In genomic region chr10:125151170-125151823, GRCh38 we compare ENCODE assay signal across 12 cellular contexts. TPM values are rescaled to one million over a fixed set of nuclear protein-coding genes. Genes with fewer than 3 reads are reported as not detected.
DNase-seq lines count a peak whose midpoint lies in the region; ATAC-seq and TF ChIP-seq lines count a peak whose summit lies in the region.
"Had no signal": no experiment of that assay in that cellular context is flagged by ENCODE, and none has a peak within 500 bp of the region (broad histone marks: within the 10 kb centered on the region; RNA-seq: fewer than 3 reads in every experiment).

No MANE protein-coding gene starts in this region.

- H3K27ac Mint-ChIP-seq in WTC11: peak overlapping the region; percentile 92
- H3K27ac Mint-ChIP-seq: naive thymus-derived CD4-positive, alpha-beta T cell; stimulated activated effector memory CD8-positive, alpha-beta T cell treated with anti-CD3 and anti-CD28 coated beads, Interleukin-12 subunit alpha, Interleukin-12 subunit beta, amount 100 ng/mL, for 72 hours had no signal

- H4K8ac ChIP-seq in neuronal stem cell (ENCODE audit: low read depth, low read length): no peak overlapping the region

- H4K91ac ChIP-seq in neuronal stem cell (ENCODE audit: low read depth, low read length, poor library complexity): no peak overlapping the region

- no peak overlapping the region for H2BK120ac ChIP-seq in neuronal stem cell (ENCODE audit: low read depth, low read length)

- intact Hi-C loops in transverse colon (cut with DNase I; ENCODE audit: low total_unique reads): no loop called here

- H3K27ac ChIP-seq in hepatocyte: peak overlapping the region; percentile 99
- no peak overlapping the region for H3K27ac ChIP-seq in neuronal stem cell (replicated peaks; ENCODE audit: low read length)
- peak overlapping the region; percentile 98 to 99 (median 99) for H3K27ac ChIP-seq in transverse colon
- H3K27ac ChIP-seq: SJCRH30 had no signal

- no peak for TF ChIP-seq CTCF in WTC11 (IDR thresholded peaks at IDR 0.05)
- no peak for TF ChIP-seq CTCF in hepatocyte (IDR thresholded peaks at IDR 0.05; ENCODE audit: poor library complexity)
- no peak for TF ChIP-seq CTCF in transverse colon (IDR thresholded peaks at IDR 0.05)

- H3K4me1 ChIP-seq in hepatocyte (ENCODE audit: insufficient read depth) (peaks cover 87% of the 10 kb centered on the region), neuronal stem cell (ENCODE audit: control insufficient read depth in 2 of 2, insufficient read depth in 1 of 2, low read depth in 1 of 2, low read length in 2 of 2) (peaks cover 25 to 47% of the 10 kb centered on the region in 2 donors), transverse colon (peaks cover 61 to 99% (median 94%) of the 10 kb centered on the region in 4 donors)

- H2BK12ac ChIP-seq in neuronal stem cell (ENCODE audit: low read length): no peak overlapping the region

- TF ChIP-seq EP300 in transverse colon (IDR thresholded peaks at IDR 0.05; ENCODE audit: low read depth): no peak

- H3K9me3 ChIP-seq in hepatocyte (ENCODE audit: low read depth) (no peaks in the 10 kb centered on the region), neuronal stem cell (replicated peaks in 1 of 2; ENCODE audit: control insufficient read depth in 2 of 2, insufficient read depth in 1 of 2, low read depth in 1 of 2, low read length in 2 of 2) (peaks cover 0 to 3% of the 10 kb centered on the region in 2 donors), transverse colon (no peaks in the 10 kb centered on the region)
- H3K9me3 ChIP-seq: SJCRH30 had no signal

- no peak for TF ChIP-seq POLR2A in transverse colon (IDR thresholded peaks at IDR 0.05)

- H4K20me1 ChIP-seq in hepatocyte (ENCODE audit: insufficient read depth, poor library complexity, severe bottlenecking): peaks cover 75% of the 10 kb centered on the region

- H3K9me3 Mint-ChIP-seq in WTC11: no peaks in the 10 kb centered on the region
- H3K9me3 Mint-ChIP-seq: stimulated activated effector memory CD8-positive, alpha-beta T cell treated with anti-CD3 and anti-CD28 coated beads, Interleukin-12 subunit alpha, Interleukin-12 subunit beta, amount 100 ng/mL, for 72 hours had no signal

- H3K4me3 Mint-ChIP-seq in WTC11: peak overlapping the region; percentile 65
- H3K4me3 Mint-ChIP-seq: stimulated activated effector memory CD8-positive, alpha-beta T cell treated with anti-CD3 and anti-CD28 coated beads, Interleukin-12 subunit alpha, Interleukin-12 subunit beta, amount 100 ng/mL, for 72 hours had no signal

- H3K27me3 ChIP-seq in hepatocyte: no peaks in the 10 kb centered on the region
- no peaks in the 10 kb centered on the region for H3K27me3 ChIP-seq in neuronal stem cell (ENCODE audit: control insufficient read depth in 3 of 3, insufficient read depth in 3 of 3, low read depth in 1 of 3, low read length in 3 of 3)
- H3K27me3 ChIP-seq in transverse colon: no peaks in the 10 kb centered on the region
- H3K27me3 ChIP-seq: SJCRH30 had no signal

- H3K9ac ChIP-seq in neuronal stem cell (ENCODE audit: low read depth, low read length, poor library complexity): no peak overlapping the region

- peak; percentile 5; the same call in 1 of the 2 replicates for ATAC-seq in WTC11
- no peak for ATAC-seq in GM19397 (IDR thresholded peaks at IDR 0.05; ENCODE audit: unreplicated experiment)
- ATAC-seq: stimulated activated effector memory CD8-positive, alpha-beta T cell treated with anti-CD3 and anti-CD28 coated beads, Interleukin-12 subunit alpha, Interleukin-12 subunit beta, amount 100 ng/mL, for 72 hours had no signal

- in situ Hi-C loops in transverse colon (cut with MboI; ENCODE audit: low pct_ligation_motif_present in 1 of 4, low pct_unique_long_range_greater_than_20kb in 1 of 4, low sequenced_read_pairs in 3 of 4): loop anchor here in 1 of 4 donors (25.0 kb wide), 1 partner anchor 89 kb away; no protein-coding TSS in a partner anchor

- H3K79me2 ChIP-seq in hepatocyte: peaks cover 100% of the 10 kb centered on the region

- peaks cover 90% of the 10 kb centered on the region for H3K4me1 Mint-ChIP-seq in WTC11
- H3K4me1 Mint-ChIP-seq: stimulated activated effector memory CD8-positive, alpha-beta T cell treated with anti-CD3 and anti-CD28 coated beads, Interleukin-12 subunit alpha, Interleukin-12 subunit beta, amount 100 ng/mL, for 72 hours had no signal

- H3K36me3 ChIP-seq in hepatocyte (replicated peaks; ENCODE audit: insufficient read depth, low read depth): no peaks in the 10 kb centered on the region
- peaks cover 5 to 68% of the 10 kb centered on the region in 2 donors for H3K36me3 ChIP-seq in neuronal stem cell (replicated peaks in 1 of 2; ENCODE audit: control insufficient read depth in 2 of 2, insufficient read depth in 2 of 2, low read length in 2 of 2)
- H3K36me3 ChIP-seq in transverse colon: no peaks in the 10 kb centered on the region

- H3K14ac ChIP-seq in neuronal stem cell (ENCODE audit: low read length): no peak overlapping the region

- H3K27me3 Mint-ChIP-seq in WTC11 (ENCODE audit: low read depth): no peaks in the 10 kb centered on the region

- 80% methylated on average over 45 of the region's 47 CpGs for WGBS in hepatocyte (ENCODE audit: low lambda C conversion rate, missing lambda C conversion rate)
- no CpG with 5 or more reads among the region's 47 CpGs for WGBS in neuronal stem cell (ENCODE audit: extremely low coverage in 2 of 2, insufficient read length in 2 of 2, insufficient replicate concordance in 1 of 2), 2 donors
- 79% methylated on average over 41 of the region's 47 CpGs; no CpG with 5 or more reads in 1 of the 2 donors for WGBS in transverse colon (ENCODE audit: low coverage in 1 of 2), 2 donors

- CTCF ChIA-PET in WTC11 (lab: Charles Lee): interaction anchor here (1.5 kb wide), 1 partner anchor 14 kb away, joined by 4 read pairs; no protein-coding TSS in a partner anchor

- no peak overlapping the region for H2AFZ ChIP-seq in hepatocyte
- no peak overlapping the region for H2AFZ ChIP-seq in neuronal stem cell (ENCODE audit: low read length)

- H2AK5ac ChIP-seq in neuronal stem cell (ENCODE audit: low read depth, low read length): peak overlapping the region; percentile 37

- H3K4ac ChIP-seq in neuronal stem cell (ENCODE audit: low read length): no peak overlapping the region

- peak overlapping the region; percentile 43 for H2BK5ac ChIP-seq in neuronal stem cell (ENCODE audit: low read length)

- H2BK15ac ChIP-seq in neuronal stem cell (ENCODE audit: low read length): no peak overlapping the region

- peaks cover 29% of the 10 kb centered on the region for H3K79me1 ChIP-seq in neuronal stem cell (ENCODE audit: low read depth, low read length)

- H3K4me3 ChIP-seq in hepatocyte: no peak overlapping the region
- peak overlapping the region in 1 of 2 donors; percentile 39 for H3K4me3 ChIP-seq in neuronal stem cell (ENCODE audit: low read length in 2 of 2)
- peak overlapping the region in 2 of 4 donors; percentile 28 to 51 for H3K4me3 ChIP-seq in transverse colon
- H3K4me3 ChIP-seq: SJCRH30 had no signal

- POLR2A ChIA-PET in WTC11 (lab: Charles Lee): interaction anchor here (1.3 to 2.6 kb wide), 2 partner anchors 9 to 11 kb away, joined by 6 to 10 read pairs; partner anchors contain the start of gene CTBP2

- DNase-seq in WTC11 (ENCODE audit: low spot score) (no peak), hepatocyte (ENCODE audit: low spot score) (no peak), neuronal stem cell (ENCODE audit: low spot score) (no peak), transverse colon (no peak), CD1c-positive myeloid dendritic cell (ENCODE audit: extremely low spot score) (no peak)
- no peak for DNase-seq in activated CD4-positive, alpha-beta T cell treated with anti-CD3 and anti-CD28 coated beads, Interleukin-2, amount 50 U/mL, for 1 hour
- DNase-seq: activated CD8-positive, alpha-beta memory T cell treated with anti-CD3 and anti-CD28 coated beads, Interleukin-2, amount 50 U/mL, for 4 hours; amygdala; naive thymus-derived CD4-positive, alpha-beta T cell; SJCRH30 had no signal

- peak overlapping the region; percentile 87 for H3K4me2 ChIP-seq in hepatocyte
- H3K4me2 ChIP-seq in neuronal stem cell (ENCODE audit: insufficient read depth, low read length, poor library complexity, severe bottlenecking): peak overlapping the region; percentile 53

- no peak overlapping the region for H3K23ac ChIP-seq in neuronal stem cell (ENCODE audit: low read depth, low read length, poor library complexity)

- no peaks in the 10 kb centered on the region for H3K9me2 ChIP-seq in hepatocyte (replicated peaks; ENCODE audit: insufficient read depth)

- H3K18ac ChIP-seq in neuronal stem cell (ENCODE audit: low read length): peak overlapping the region; percentile 46

- peaks cover 26% of the 10 kb centered on the region for H3K36me3 Mint-ChIP-seq in WTC11
- H3K36me3 Mint-ChIP-seq: naive thymus-derived CD4-positive, alpha-beta T cell; stimulated activated effector memory CD8-positive, alpha-beta T cell treated with anti-CD3 and anti-CD28 coated beads, Interleukin-12 subunit alpha, Interleukin-12 subunit beta, amount 100 ng/mL, for 72 hours had no signal

TF ChIP-seq in WTC11, 78 proteins besides CTCF, POLR2A, EP300 and RAD21 (continues in another document):
- TF ChIP-seq GTF2I (CRISPR knock-in tag; conservative IDR thresholded peaks at IDR 0.05) (no peak; the same call in 1 of the 2 replicates), NFE2L1 (CRISPR knock-in tag; IDR thresholded peaks at IDR 0.05) (no peak), ZBTB43 (CRISPR knock-in tag; IDR thresholded peaks at IDR 0.05) (no peak)

RNA-seq across cellular contexts. Expression of gene CTBP2, which starts 9.1 kb away (rescaled TPM):
- total RNA-seq in WTC11 (2021) (175 to 191 TPM (median 181 TPM) in 3 replicates), hepatocyte (61.3 and 61.5 TPM in 2 replicates), transverse colon (100 to 1,000 TPM in 1 of 4 donors, 10 to 100 TPM in 3; 71.9 to 247 (median 98.4) TPM)
- polyA plus RNA-seq in hepatocyte: 81.0 and 85.3 TPM in 2 replicates
- 55.2 TPM for polyA plus RNA-seq in neuronal stem cell (2013, experiment 1 of 2)
- polyA plus RNA-seq in neuronal stem cell (2013, experiment 2 of 2): 52.9 TPM
